Comparison of ENCODE assay signal across 33 cellular contexts in the genomic region with DNA sequence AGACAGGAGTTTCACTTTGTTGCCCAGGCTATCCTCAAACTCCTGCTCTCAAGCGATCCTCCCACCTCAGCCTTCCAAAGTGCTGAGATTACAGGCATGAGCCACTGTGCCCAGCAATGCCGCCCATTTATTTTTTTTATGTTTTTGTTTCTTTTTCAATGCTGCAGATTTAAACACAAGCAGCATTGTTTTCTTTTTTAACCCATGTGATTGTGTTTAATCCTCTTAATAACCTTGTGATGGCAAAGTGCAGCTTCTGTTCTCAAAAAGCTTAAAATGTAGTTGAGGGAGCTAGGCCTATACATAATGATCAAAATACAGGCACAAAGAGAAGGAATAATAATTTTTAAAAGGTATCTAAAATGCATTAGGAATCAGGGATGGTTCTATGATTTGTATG. TPM values are rescaled to one million over a fixed set of nuclear protein-coding genes. Genes with fewer than 3 reads are reported as not detected.
"Had no signal": no experiment of that assay in that cellular context is flagged by ENCODE, and none has a peak within 500 bp of the region (broad histone marks: within the 10 kb centered on the region; RNA-seq: fewer than 3 reads in every experiment).

No MANE protein-coding gene starts in this region.

- H3K27me3 ChIP-seq: uterus had no signal

- DNase-seq: cerebellar nuclear complex; cortex of kidney; effector memory CD8-positive, alpha-beta T cell; erythroblast; esophagus squamous epithelium; head of caudate nucleus; kidney; left cardiac atrium; left lung; mesenchymal stem cell; naive thymus-derived CD8-positive, alpha-beta T cell; nephron progenitor cell; right cardiac atrium; sigmoid colon; stimulated activated CD4-positive, alpha-beta T cell treated with anti-CD3 and anti-CD28 coated beads, Interleukin-2, amount 100 ng/mL, for 24 hours; stimulated activated CD4-positive, alpha-beta T cell treated with anti-CD3 and anti-CD28 coated beads, Interleukin-4, amount 100 ng/mL, for 24 hours; stimulated activated naive CD8-positive, alpha-beta T cell treated with anti-CD3 and anti-CD28 coated beads, Interleukin-15, Interleukin-2, amounts not matched to agents 100 U/mL and 50 U/mL, for 24 hours; substantia nigra; upper lobe of right lung; uterus had no signal

- H3K4me1 Mint-ChIP-seq: stimulated activated effector memory CD8-positive, alpha-beta T cell treated with anti-CD3 and anti-CD28 coated beads, Interleukin-12 subunit alpha, Interleukin-12 subunit beta, amount 100 ng/mL, for 72 hours had no signal

- H3K36me3 Mint-ChIP-seq: naive thymus-derived CD8-positive, alpha-beta T cell; stimulated activated effector memory CD8-positive, alpha-beta T cell treated with anti-CD3 and anti-CD28 coated beads, Interleukin-12 subunit alpha, Interleukin-12 subunit beta, amount 100 ng/mL, for 72 hours had no signal

- H3K36me3 ChIP-seq: esophagus squamous epithelium, left lung, neutrophil, prostate gland, sigmoid colon, thoracic aorta, tibial nerve, upper lobe of right lung, uterus had no signal

- H3K9me3 ChIP-seq: esophagus squamous epithelium, left lung, neutrophil, prostate gland, sigmoid colon, thoracic aorta, tibial nerve, upper lobe of right lung, uterus had no signal

- H3K27ac Mint-ChIP-seq: effector memory CD8-positive, alpha-beta T cell; naive thymus-derived CD8-positive, alpha-beta T cell; nephron progenitor cell; stimulated activated effector memory CD8-positive, alpha-beta T cell treated with anti-CD3 and anti-CD28 coated beads, Interleukin-12 subunit alpha, Interleukin-12 subunit beta, amount 100 ng/mL, for 72 hours had no signal

- H3K4me1 ChIP-seq: prostate gland, upper lobe of right lung, uterus had no signal

- H3K27ac ChIP-seq: esophagus squamous epithelium, left lung, neutrophil, prostate gland, sigmoid colon, thoracic aorta, tibial nerve, upper lobe of right lung, uterus had no signal

- H3K9me3 Mint-ChIP-seq: effector memory CD8-positive, alpha-beta T cell; naive thymus-derived CD8-positive, alpha-beta T cell; nephron progenitor cell; stimulated activated effector memory CD8-positive, alpha-beta T cell treated with anti-CD3 and anti-CD28 coated beads, Interleukin-12 subunit alpha, Interleukin-12 subunit beta, amount 100 ng/mL, for 72 hours had no signal

- H3K4me3 Mint-ChIP-seq: effector memory CD8-positive, alpha-beta T cell; naive thymus-derived CD8-positive, alpha-beta T cell; nephron progenitor cell; stimulated activated effector memory CD8-positive, alpha-beta T cell treated with anti-CD3 and anti-CD28 coated beads, Interleukin-12 subunit alpha, Interleukin-12 subunit beta, amount 100 ng/mL, for 72 hours had no signal

- ATAC-seq: effector memory CD8-positive, alpha-beta T cell; left cardiac atrium; left lung; naive thymus-derived CD8-positive, alpha-beta T cell; right cardiac atrium; stimulated activated effector memory CD8-positive, alpha-beta T cell treated with anti-CD3 and anti-CD28 coated beads, Interleukin-12 subunit alpha, Interleukin-12 subunit beta, amount 100 ng/mL, for 72 hours; stimulated activated naive CD8-positive, alpha-beta T cell treated with anti-CD3 and anti-CD28 coated beads, Interleukin-15, Interleukin-2, amounts not matched to agents 100 U/mL and 50 U/mL, for 24 hours; upper lobe of right lung had no signal

- H3K4me3 ChIP-seq: esophagus squamous epithelium, left lung, prostate gland, sigmoid colon, thoracic aorta, tibial nerve, upper lobe of right lung, uterus had no signal

RNA-seq across cellular contexts. Expression of gene MSGN1, which starts 11.5 kb away (rescaled TPM):
- total RNA-seq: dermis microvascular lymphatic vessel endothelial cell; esophagus squamous epithelium; frontal cortex; glomerular endothelial cell; kidney; left cardiac atrium; left lung; lower leg skin; lung microvascular endothelial cell; myocyte; naive thymus-derived CD8-positive, alpha-beta T cell; omental fat pad; prostate gland; right cardiac atrium; sigmoid colon; skeletal muscle tissue; thoracic aorta; tibial nerve; upper lobe of right lung; uterus had no signal
- polyA plus RNA-seq: naive thymus-derived CD8-positive, alpha-beta T cell; right cardiac atrium had no signal

RNA-seq across cellular contexts. Expression of gene KCNS3, which starts 50.7 kb away (rescaled TPM):
- total RNA-seq: naive thymus-derived CD8-positive, alpha-beta T cell had no signal
- polyA plus RNA-seq: naive thymus-derived CD8-positive, alpha-beta T cell had no signal
